ENCODE assay signal across 2 cellular contexts in the genomic region with DNA sequence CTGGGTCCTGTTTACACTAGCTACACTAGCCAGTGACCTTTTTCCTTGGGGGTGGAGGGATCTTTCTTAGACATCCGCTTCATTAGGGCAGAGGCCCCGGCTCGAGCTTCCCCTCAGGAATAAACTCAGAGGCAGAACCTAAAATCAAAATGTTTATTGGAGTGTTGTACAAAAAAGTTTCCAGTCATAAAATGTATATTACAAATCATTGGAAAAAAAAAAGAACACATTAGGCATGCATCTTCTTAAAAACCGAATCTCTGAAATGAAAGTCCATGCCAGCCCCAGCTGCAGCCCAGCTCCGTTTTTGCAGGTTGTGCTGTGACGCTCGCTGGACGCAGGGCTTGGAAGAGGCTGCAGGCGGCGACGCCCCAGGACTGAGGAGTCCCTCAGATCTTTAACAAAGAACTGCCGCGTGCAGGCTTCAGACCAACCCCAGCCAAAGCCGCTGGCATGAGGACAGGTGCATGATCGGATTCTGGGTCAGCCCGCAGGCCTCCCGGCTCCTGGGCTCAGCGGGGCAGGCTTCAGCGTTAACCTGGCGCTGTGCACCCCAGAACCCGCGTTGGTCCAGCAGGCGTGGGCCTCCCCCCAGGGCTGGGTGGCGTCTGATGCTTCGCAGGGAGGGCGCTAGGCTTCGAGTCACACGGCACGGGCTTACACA.
TF ChIP-seq lines count a peak whose summit lies in the region.

No MANE protein-coding gene starts in this region.

TF ChIP-seq in A549, 52 proteins besides CTCF, POLR2A, EP300 and RAD21:
- TF ChIP-seq, protein P1, sequence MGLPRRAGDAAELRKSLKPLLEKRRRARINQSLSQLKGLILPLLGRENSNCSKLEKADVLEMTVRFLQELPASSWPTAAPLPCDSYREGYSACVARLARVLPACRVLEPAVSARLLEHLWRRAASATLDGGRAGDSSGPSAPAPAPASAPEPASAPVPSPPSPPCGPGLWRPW (IDR thresholded peaks at IDR 0.05): no peak
- TF ChIP-seq, protein P2, sequence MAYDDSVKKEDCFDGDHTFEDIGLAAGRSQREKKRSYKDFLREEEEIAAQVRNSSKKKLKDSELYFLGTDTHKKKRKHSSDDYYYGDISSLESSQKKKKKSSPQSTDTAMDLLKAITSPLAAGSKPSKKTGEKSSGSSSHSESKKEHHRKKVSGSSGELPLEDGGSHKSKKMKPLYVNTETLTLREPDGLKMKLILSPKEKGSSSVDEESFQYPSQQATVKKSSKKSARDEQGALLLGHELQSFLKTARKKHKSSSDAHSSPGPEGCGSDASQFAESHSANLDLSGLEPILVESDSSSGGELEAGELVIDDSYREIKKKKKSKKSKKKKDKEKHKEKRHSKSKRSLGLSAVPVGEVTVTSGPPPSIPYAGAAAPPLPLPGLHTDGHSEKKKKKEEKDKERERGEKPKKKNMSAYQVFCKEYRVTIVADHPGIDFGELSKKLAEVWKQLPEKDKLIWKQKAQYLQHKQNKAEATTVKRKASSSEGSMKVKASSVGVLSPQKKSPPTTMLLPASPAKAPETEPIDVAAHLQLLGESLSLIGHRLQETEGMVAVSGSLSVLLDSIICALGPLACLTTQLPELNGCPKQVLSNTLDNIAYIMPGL (CRISPR knock-in tag; IDR thresholded peaks at IDR 0.05; ENCODE audit: borderline replicate concordance): no peak
- TF ChIP-seq RFX5 (IDR thresholded peaks at IDR 0.05): no peak

TF ChIP-seq in GM23338, 12 proteins besides CTCF, POLR2A, EP300 and RAD21:
- TF ChIP-seq STAT1 (IDR thresholded peaks at IDR 0.05; ENCODE audit: unreplicated experiment) (no peak), NANOG (IDR thresholded peaks at IDR 0.05; ENCODE audit: borderline replicate concordance) (no peak), EZH2 (IDR thresholded peaks at IDR 0.05; ENCODE audit: low read depth, unreplicated experiment) (no peak), ZNF331 (CRISPR knock-in tag; IDR thresholded peaks at IDR 0.05; ENCODE audit: low read depth) (no peak), EZH2phosphoT487 (IDR thresholded peaks at IDR 0.05; ENCODE audit: unreplicated experiment) (no peak), JUNB (IDR thresholded peaks at IDR 0.05; ENCODE audit: unreplicated experiment) (no peak), CREB1 (CRISPR knock-in tag; IDR thresholded peaks at IDR 0.05; ENCODE audit: low read depth) (no peak), POLR2AphosphoS5 (IDR thresholded peaks at IDR 0.05; ENCODE audit: low read depth) (no peak; the same call in 1 of the 2 replicates), ZNF114 (CRISPR knock-in tag; IDR thresholded peaks at IDR 0.05) (no peak)
- TF ChIP-seq, protein P3, sequence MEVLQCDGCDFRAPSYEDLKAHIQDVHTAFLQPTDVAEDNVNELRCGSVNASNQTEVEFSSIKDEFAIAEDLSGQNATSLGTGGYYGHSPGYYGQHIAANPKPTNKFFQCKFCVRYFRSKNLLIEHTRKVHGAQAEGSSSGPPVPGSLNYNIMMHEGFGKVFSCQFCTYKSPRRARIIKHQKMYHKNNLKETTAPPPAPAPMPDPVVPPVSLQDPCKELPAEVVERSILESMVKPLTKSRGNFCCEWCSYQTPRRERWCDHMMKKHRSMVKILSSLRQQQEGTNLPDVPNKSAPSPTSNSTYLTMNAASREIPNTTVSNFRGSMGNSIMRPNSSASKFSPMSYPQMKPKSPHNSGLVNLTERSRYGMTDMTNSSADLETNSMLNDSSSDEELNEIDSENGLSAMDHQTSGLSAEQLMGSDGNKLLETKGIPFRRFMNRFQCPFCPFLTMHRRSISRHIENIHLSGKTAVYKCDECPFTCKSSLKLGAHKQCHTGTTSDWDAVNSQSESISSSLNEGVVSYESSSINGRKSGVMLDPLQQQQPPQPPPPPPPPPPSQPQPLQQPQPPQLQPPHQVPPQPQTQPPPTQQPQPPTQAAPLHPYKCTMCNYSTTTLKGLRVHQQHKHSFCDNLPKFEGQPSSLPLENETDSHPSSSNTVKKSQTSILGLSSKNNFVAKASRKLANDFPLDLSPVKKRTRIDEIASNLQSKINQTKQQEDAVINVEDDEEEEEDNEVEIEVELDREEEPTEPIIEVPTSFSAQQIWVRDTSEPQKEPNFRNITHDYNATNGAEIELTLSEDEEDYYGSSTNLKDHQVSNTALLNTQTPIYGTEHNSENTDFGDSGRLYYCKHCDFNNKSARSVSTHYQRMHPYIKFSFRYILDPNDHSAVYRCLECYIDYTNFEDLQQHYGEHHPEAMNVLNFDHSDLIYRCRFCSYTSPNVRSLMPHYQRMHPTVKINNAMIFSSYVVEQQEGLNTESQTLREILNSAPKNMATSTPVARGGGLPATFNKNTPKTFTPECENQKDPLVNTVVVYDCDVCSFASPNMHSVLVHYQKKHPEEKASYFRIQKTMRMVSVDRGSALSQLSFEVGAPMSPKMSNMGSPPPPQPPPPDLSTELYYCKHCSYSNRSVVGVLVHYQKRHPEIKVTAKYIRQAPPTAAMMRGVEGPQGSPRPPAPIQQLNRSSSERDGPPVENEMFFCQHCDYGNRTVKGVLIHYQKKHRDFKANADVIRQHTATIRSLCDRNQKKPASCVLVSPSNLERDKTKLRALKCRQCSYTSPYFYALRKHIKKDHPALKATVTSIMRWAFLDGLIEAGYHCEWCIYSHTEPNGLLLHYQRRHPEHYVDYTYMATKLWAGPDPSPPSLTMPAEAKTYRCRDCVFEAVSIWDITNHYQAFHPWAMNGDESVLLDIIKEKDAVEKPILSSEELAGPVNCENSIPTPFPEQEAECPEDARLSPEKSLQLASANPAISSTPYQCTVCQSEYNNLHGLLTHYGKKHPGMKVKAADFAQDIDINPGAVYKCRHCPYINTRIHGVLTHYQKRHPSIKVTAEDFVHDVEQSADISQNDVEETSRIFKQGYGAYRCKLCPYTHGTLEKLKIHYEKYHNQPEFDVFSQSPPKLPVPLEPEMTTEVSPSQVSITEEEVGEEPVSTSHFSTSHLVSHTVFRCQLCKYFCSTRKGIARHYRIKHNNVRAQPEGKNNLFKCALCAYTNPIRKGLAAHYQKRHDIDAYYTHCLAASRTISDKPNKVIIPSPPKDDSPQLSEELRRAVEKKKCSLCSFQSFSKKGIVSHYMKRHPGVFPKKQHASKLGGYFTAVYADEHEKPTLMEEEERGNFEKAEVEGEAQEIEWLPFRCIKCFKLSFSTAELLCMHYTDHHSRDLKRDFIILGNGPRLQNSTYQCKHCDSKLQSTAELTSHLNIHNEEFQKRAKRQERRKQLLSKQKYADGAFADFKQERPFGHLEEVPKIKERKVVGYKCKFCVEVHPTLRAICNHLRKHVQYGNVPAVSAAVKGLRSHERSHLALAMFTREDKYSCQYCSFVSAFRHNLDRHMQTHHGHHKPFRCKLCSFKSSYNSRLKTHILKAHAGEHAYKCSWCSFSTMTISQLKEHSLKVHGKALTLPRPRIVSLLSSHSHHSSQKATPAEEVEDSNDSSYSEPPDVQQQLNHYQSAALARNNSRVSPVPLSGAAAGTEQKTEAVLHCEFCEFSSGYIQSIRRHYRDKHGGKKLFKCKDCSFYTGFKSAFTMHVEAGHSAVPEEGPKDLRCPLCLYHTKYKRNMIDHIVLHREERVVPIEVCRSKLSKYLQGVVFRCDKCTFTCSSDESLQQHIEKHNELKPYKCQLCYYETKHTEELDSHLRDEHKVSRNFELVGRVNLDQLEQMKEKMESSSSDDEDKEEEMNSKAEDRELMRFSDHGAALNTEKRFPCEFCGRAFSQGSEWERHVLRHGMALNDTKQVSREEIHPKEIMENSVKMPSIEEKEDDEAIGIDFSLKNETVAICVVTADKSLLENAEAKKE (CRISPR knock-in tag; IDR thresholded peaks at IDR 0.05): no peak
- TF ChIP-seq, protein P4, sequence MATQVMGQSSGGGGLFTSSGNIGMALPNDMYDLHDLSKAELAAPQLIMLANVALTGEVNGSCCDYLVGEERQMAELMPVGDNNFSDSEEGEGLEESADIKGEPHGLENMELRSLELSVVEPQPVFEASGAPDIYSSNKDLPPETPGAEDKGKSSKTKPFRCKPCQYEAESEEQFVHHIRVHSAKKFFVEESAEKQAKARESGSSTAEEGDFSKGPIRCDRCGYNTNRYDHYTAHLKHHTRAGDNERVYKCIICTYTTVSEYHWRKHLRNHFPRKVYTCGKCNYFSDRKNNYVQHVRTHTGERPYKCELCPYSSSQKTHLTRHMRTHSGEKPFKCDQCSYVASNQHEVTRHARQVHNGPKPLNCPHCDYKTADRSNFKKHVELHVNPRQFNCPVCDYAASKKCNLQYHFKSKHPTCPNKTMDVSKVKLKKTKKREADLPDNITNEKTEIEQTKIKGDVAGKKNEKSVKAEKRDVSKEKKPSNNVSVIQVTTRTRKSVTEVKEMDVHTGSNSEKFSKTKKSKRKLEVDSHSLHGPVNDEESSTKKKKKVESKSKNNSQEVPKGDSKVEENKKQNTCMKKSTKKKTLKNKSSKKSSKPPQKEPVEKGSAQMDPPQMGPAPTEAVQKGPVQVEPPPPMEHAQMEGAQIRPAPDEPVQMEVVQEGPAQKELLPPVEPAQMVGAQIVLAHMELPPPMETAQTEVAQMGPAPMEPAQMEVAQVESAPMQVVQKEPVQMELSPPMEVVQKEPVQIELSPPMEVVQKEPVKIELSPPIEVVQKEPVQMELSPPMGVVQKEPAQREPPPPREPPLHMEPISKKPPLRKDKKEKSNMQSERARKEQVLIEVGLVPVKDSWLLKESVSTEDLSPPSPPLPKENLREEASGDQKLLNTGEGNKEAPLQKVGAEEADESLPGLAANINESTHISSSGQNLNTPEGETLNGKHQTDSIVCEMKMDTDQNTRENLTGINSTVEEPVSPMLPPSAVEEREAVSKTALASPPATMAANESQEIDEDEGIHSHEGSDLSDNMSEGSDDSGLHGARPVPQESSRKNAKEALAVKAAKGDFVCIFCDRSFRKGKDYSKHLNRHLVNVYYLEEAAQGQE (IDR thresholded peaks at IDR 0.05; ENCODE audit: unreplicated experiment): no peak
- TF ChIP-seq, protein P5, sequence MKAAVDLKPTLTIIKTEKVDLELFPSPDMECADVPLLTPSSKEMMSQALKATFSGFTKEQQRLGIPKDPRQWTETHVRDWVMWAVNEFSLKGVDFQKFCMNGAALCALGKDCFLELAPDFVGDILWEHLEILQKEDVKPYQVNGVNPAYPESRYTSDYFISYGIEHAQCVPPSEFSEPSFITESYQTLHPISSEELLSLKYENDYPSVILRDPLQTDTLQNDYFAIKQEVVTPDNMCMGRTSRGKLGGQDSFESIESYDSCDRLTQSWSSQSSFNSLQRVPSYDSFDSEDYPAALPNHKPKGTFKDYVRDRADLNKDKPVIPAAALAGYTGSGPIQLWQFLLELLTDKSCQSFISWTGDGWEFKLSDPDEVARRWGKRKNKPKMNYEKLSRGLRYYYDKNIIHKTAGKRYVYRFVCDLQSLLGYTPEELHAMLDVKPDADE (IDR thresholded peaks at IDR 0.05): no peak
